ENCODE assay signal across 20 cellular contexts in genomic region chrX:97102938-97103337, GRCh38.
"Had no signal": no experiment of that assay in that cellular context is flagged by ENCODE, and none has a peak within 500 bp of the region (broad histone marks: within the 10 kb centered on the region; RNA-seq: fewer than 3 reads in every experiment).

No MANE protein-coding gene starts in this region.

- H3K4me3 Mint-ChIP-seq: activated naive CD4-positive, alpha-beta T cell treated with anti-CD3 and anti-CD28 coated beads for 36 hours; activated naive CD8-positive, alpha-beta T cell treated with anti-CD3 and anti-CD28 coated beads, Interleukin-2, amount 50 U/mL, for 24 hours; nephron; stimulated activated memory B cell treated with anti-CD40 and anti-IgM and Interleukin-4, amounts not matched to agents 10 μg/mL and 1 μg/mL and 100 μg/mL, for 72 hours had no signal

- H3K9me3 Mint-ChIP-seq: activated naive CD4-positive, alpha-beta T cell treated with anti-CD3 and anti-CD28 coated beads for 36 hours; activated naive CD8-positive, alpha-beta T cell treated with anti-CD3 and anti-CD28 coated beads, Interleukin-2, amount 50 U/mL, for 24 hours; activated T-helper 2 cell treated with anti-CD3 and anti-CD28 coated beads, Interferon-gamma antibody, Interleukin-2, Interleukin-4, amounts not matched to agents 10 μg/mL and 5 μg/mL and 100 μg/mL, durations not matched to agents 14 hours and 24 hours and 36 hours; nephron; stimulated activated memory B cell treated with anti-CD40 and anti-IgM and Interleukin-4, amounts not matched to agents 10 μg/mL and 1 μg/mL and 100 μg/mL, for 72 hours had no signal

- H3K4me1 Mint-ChIP-seq: nephron; stimulated activated memory B cell treated with anti-CD40 and anti-IgM and Interleukin-4, amounts not matched to agents 10 μg/mL and 1 μg/mL and 100 μg/mL, for 72 hours had no signal

- H3K36me3 ChIP-seq: left lung, tibial nerve, vagina had no signal

- H3K27me3 Mint-ChIP-seq: activated naive CD8-positive, alpha-beta T cell treated with anti-CD3 and anti-CD28 coated beads, Interleukin-2, amount 50 U/mL, for 24 hours; stimulated activated memory B cell treated with anti-CD40 and anti-IgM and Interleukin-4, amounts not matched to agents 10 μg/mL and 1 μg/mL and 100 μg/mL, for 72 hours had no signal

- H3K9me3 ChIP-seq: left lung, tibial nerve, vagina had no signal

- H3K27ac Mint-ChIP-seq: activated naive CD4-positive, alpha-beta T cell treated with anti-CD3 and anti-CD28 coated beads for 36 hours; activated naive CD8-positive, alpha-beta T cell treated with anti-CD3 and anti-CD28 coated beads, Interleukin-2, amount 50 U/mL, for 24 hours; activated T-helper 2 cell treated with anti-CD3 and anti-CD28 coated beads, Interferon-gamma antibody, Interleukin-2, Interleukin-4, amounts not matched to agents 10 μg/mL and 5 μg/mL and 100 μg/mL, durations not matched to agents 14 hours and 24 hours and 36 hours; nephron; stimulated activated memory B cell treated with anti-CD40 and anti-IgM and Interleukin-4, amounts not matched to agents 10 μg/mL and 1 μg/mL and 100 μg/mL, for 72 hours had no signal

- H3K4me1 ChIP-seq: left lung, tibial nerve, vagina had no signal

- DNase-seq: activated CD4-positive, alpha-beta T cell treated with anti-CD3 and anti-CD28 coated beads, Interleukin-2, amount 50 U/mL, for 4 hours; activated CD4-positive, CD25-positive, alpha-beta regulatory T cell treated with anti-CD3 and anti-CD28 coated beads, Interleukin-2, amount 50 U/mL, for 72 hours; activated naive CD4-positive, alpha-beta T cell treated with anti-CD3 and anti-CD28 coated beads for 36 hours; activated naive CD8-positive, alpha-beta T cell treated with anti-CD3 and anti-CD28 coated beads, Interleukin-2, amount 50 U/mL, for 24 hours; aorta; dorsolateral prefrontal cortex; left lung; mammary epithelial cell; nucleus accumbens; posterior cingulate gyrus; retina; stimulated activated CD4-positive, alpha-beta T cell treated with anti-CD3 and anti-CD28 coated beads, Interleukin-12 subunit alpha, Interleukin-12 subunit beta, amount 100 ng/mL, for 4 hours; stimulated activated CD4-positive, alpha-beta T cell treated with anti-CD3 and anti-CD28 coated beads, Interleukin-2, amount 100 ng/mL, for 24 hours; T-helper 9 cell had no signal

- H3K27me3 ChIP-seq: left lung, tibial nerve, vagina had no signal

- ATAC-seq: activated naive CD8-positive, alpha-beta T cell treated with anti-CD3 and anti-CD28 coated beads, Interleukin-2, amount 50 U/mL, for 24 hours; left lung; stimulated activated memory B cell treated with anti-CD40 and anti-IgM and Interleukin-4, amounts not matched to agents 10 μg/mL and 1 μg/mL and 100 μg/mL, for 72 hours had no signal

- H3K4me3 ChIP-seq: dorsolateral prefrontal cortex, left lung, tibial nerve, vagina had no signal

- H3K27ac ChIP-seq: dorsolateral prefrontal cortex, left lung, tibial nerve, vagina had no signal

- FAIRE-seq: keratinocyte had no signal
